ENCODE assay signal across 9 cellular contexts in the genomic region with DNA sequence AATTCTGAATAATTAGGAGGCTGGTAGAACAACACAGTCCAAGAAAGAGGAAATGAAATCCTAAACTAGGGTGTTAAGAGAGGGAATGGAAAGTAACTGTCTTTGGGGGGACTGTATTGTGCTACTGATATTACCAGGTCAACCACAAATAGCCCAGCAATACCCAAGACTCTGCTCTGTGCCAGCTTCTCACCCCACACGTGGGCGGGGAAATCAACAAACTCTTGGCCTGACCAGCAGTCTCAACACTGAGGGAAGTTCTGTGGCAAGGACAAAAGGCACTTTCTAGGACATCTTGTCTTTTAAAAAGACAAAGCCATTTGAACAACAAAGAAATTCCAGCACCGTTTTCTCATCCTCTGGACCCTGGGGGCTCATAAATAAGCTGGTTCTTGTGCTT.
DNase-seq lines count a peak whose midpoint lies in the region; ATAC-seq and TF ChIP-seq lines count a peak whose summit lies in the region.
"Had no signal": no experiment of that assay in that cellular context is flagged by ENCODE, and none has a peak within 500 bp of the region (broad histone marks: within the 10 kb centered on the region; RNA-seq: fewer than 3 reads in every experiment).

No MANE protein-coding gene starts in this region.

- no peaks in the 10 kb centered on the region for H3K9me3 Mint-ChIP-seq in Calu3 (ENCODE audit: low read depth, unreplicated experiment)

- H3K4me1 Mint-ChIP-seq in Calu3 (ENCODE audit: low read depth, unreplicated experiment) = no peaks in the 10 kb centered on the region

- H3K27ac Mint-ChIP-seq in Calu3 (ENCODE audit: unreplicated experiment) = no peak overlapping the region

- H3K36me3 Mint-ChIP-seq in Calu3 (ENCODE audit: insufficient read depth, unreplicated experiment) = no peaks in the 10 kb centered on the region

- H3K36me3 ChIP-seq in left lung = no peaks in the 10 kb centered on the region

- TF ChIP-seq POLR2A in GM18505 (IDR thresholded peaks at IDR 0.05; ENCODE audit: borderline replicate concordance, extremely low read depth, insufficient read depth, insufficient read length) = no peak

- no peak overlapping the region for H3K4me3 ChIP-seq in left lung

- H3K9me3 ChIP-seq in left lung = no peaks in the 10 kb centered on the region

- H3K27ac ChIP-seq in left lung = no peak overlapping the region

- no peaks in the 10 kb centered on the region for H3K27me3 ChIP-seq in left lung

- CTCF ChIA-PET in Calu3 (lab: Charles Lee) = no interaction called here

- H3K4me1 ChIP-seq in left lung = no peaks in the 10 kb centered on the region

- H3K27me3 Mint-ChIP-seq in Calu3 (ENCODE audit: unreplicated experiment) = no peaks in the 10 kb centered on the region

- no peak for DNase-seq in left lung
- DNase-seq in Calu3 = no peak
- no peak for DNase-seq in DMS153 treated with DMSO at 0.1 percent for 48 hours (lab: John Stamatoyannopoulos, UW; ENCODE audit: unreplicated experiment)
- no peak for DNase-seq in T-helper 1 cell
- no peak for DNase-seq in mucosa of gallbladder (ENCODE audit: low spot score)
- DNase-seq: DND-41 had no signal

- BruUV-seq in Calu3 (replicated peaks; lab: Mats Ljungman, UMichigan) = no TSS peak

- H3K4me3 Mint-ChIP-seq in Calu3 (ENCODE audit: low read depth, unreplicated experiment) = no peak overlapping the region

- intact Hi-C loops in left lung (cut with DNase I) (no loop called here), Calu3 (cut with micrococcal nuclease; ENCODE audit: unreplicated experiment) (no loop called here)

- peak; percentile 71 for ATAC-seq in GM18505 (IDR thresholded peaks at IDR 0.05; ENCODE audit: unreplicated experiment)
- ATAC-seq in GM21723 (IDR thresholded peaks at IDR 0.05; ENCODE audit: unreplicated experiment) = peak; percentile 75
- peak; percentile 59 for ATAC-seq in HG03521 (IDR thresholded peaks at IDR 0.05; ENCODE audit: unreplicated experiment)
- peak; percentile 51 for ATAC-seq in left lung

- TF ChIP-seq CTCF in left lung (IDR thresholded peaks at IDR 0.05) (no peak), Calu3 (IDR thresholded peaks at IDR 0.05; ENCODE audit: unreplicated experiment) (no peak)
